Comparison of ENCODE assay signal across 22 cellular contexts in the genomic region with DNA sequence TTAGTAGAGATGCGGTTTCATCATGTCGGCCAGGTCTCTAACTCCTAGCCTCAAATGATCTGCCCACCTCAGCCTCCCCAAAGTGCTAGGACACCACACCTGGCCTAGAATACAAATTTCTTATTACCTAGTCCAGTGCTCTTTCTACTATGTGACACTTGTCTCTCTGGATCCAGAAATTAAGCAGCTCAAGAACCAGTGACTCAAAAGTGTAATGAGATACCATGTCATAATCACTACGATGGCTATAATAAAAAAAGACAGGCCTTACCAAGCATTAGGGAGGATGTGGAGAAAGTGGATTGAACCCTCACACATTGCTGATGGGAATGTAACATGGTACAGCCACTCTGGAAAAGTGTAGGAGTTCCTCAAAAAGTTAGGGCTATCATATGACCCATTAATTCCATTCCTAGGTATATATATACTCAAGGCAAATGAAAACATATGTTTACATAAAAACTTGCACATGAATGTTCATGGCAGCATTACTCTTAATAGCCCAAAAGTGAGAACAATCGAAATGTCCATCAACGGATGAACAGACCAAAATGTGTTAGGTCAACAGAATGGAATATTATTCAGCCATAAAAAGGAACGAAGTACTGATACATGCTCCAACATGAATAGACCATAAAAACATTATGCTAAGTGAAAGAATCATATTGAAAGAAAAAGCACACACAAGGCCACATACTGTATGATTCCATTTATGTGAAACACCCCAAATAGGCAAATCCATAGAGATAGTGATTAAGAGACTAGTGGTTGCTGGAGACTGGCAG. TPM values are rescaled to one million over a fixed set of nuclear protein-coding genes. Genes with fewer than 3 reads are reported as not detected.
"Had no signal": no experiment of that assay in that cellular context is flagged by ENCODE, and none has a peak within 500 bp of the region (broad histone marks: within the 10 kb centered on the region; RNA-seq: fewer than 3 reads in every experiment).

No MANE protein-coding gene starts in this region.

- H3K9me3 Mint-ChIP-seq: endodermal cell, nephron progenitor cell, type B pancreatic cell had no signal

- H3K27me3 Mint-ChIP-seq: type B pancreatic cell had no signal

- H3K9me3 ChIP-seq: left ventricle myocardium inferior, lower lobe of right lung, neutrophil, right atrium auricular region, sigmoid colon, suprapubic skin, thyroid gland had no signal

- H3K27me3 ChIP-seq: hepatocyte, neutrophil, right atrium auricular region, sigmoid colon, suprapubic skin, thyroid gland had no signal

- DNase-seq: dermis blood vessel endothelial cell; endodermal cell; foreskin melanocyte; head of caudate nucleus; kidney; left cardiac atrium; left ventricle myocardium inferior; lower lobe of right lung; mesenchymal stem cell; midbrain; nephron progenitor cell; posterior cingulate gyrus; sigmoid colon; stimulated activated naive CD4-positive, alpha-beta T cell; thyroid gland had no signal

- ATAC-seq: left cardiac atrium, lower lobe of right lung had no signal

- H3K27ac ChIP-seq: hepatocyte, left ventricle myocardium inferior, lower lobe of right lung, neutrophil, right atrium auricular region, sigmoid colon, skin epidermis, suprapubic skin, thyroid gland had no signal

- H3K4me3 Mint-ChIP-seq: endodermal cell, nephron progenitor cell, type B pancreatic cell had no signal

- H3K27ac Mint-ChIP-seq: endodermal cell, nephron progenitor cell, type B pancreatic cell had no signal

- H3K4me3 ChIP-seq: hepatocyte, left ventricle myocardium inferior, lower lobe of right lung, right atrium auricular region, sigmoid colon, skin epidermis, suprapubic skin, thyroid gland had no signal

- H3K4me1 ChIP-seq: right atrium auricular region, suprapubic skin, thyroid gland had no signal

- H3K4me1 Mint-ChIP-seq: nephron progenitor cell had no signal

RNA-seq across cellular contexts. Expression of gene TEX38, which starts 8.3 kb away (rescaled TPM):
- total RNA-seq: hepatocyte, lower lobe of right lung, osteocyte, right atrium auricular region, sigmoid colon, suprapubic skin had no signal
